In the genomic region with DNA sequence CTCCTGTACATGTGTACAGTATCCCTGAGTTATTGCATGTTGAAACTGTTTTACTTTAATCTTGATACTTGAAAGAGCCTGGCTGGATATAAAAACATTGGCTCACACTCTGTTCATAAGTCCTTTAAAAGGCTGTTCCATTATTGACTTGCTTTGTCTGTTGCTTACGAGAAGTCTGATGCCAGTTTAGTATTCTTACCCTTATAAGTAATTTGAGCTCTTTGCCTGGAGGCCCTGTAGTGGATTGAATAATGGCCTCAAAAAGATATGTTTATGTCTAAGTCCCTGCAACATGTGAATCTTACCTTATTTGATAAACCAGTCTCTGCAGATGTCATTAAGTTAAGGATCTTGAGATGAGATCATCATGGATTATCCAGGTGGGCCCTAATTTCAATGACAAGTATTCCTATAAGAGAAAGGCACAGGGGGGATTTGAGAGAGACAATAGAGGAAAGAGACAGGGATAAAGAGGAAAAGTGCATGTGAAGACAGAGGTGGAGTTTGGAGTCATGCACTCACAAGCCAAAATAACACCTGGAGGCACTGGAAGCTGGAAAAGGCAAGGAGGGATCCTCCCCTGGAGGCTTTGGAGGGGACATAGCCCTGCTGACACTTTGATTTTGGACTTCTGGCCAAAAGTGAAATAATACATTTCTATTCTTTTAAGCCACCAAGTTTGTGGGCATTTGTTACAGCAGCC, we compare ENCODE assay signal across 28 cellular contexts.
DNase-seq lines count a peak whose midpoint lies in the region; ATAC-seq and TF ChIP-seq lines count a peak whose summit lies in the region.
"Had no signal": no experiment of that assay in that cellular context is flagged by ENCODE, and none has a peak within 500 bp of the region (broad histone marks: within the 10 kb centered on the region; RNA-seq: fewer than 3 reads in every experiment).

No MANE protein-coding gene starts in this region.

- TF ChIP-seq EP300 in transverse colon (IDR thresholded peaks at IDR 0.05; ENCODE audit: low read depth) = no peak

- in situ Hi-C loops in transverse colon (cut with MboI; ENCODE audit: low pct_ligation_motif_present in 1 of 4, low pct_unique_long_range_greater_than_20kb in 1 of 4, low sequenced_read_pairs in 3 of 4) = no loop called here

- TF ChIP-seq CTCF in PC-3 (conservative IDR thresholded peaks at IDR 0.05; ENCODE audit: low read depth, low read length) (no peak), transverse colon (IDR thresholded peaks at IDR 0.05) (no peak)

- H3K27ac ChIP-seq in PC-3 (ENCODE audit: low read length) (peak overlapping the region; percentile 50; the same call in 1 of the 2 replicates), epithelial cell of prostate (peak overlapping the region; percentile 25), transverse colon (no peak overlapping the region)
- H3K27ac ChIP-seq: right atrium auricular region, vagina had no signal

- H3K27me3 Mint-ChIP-seq in stimulated activated naive B cell treated with anti-CD40 and anti-IgM and Interleukin-4, amounts not matched to agents 10 μg/mL and 1 μg/mL and 100 μg/mL, for 72 hours = no peaks in the 10 kb centered on the region
- H3K27me3 Mint-ChIP-seq: activated naive CD8-positive, alpha-beta T cell treated with anti-CD3 and anti-CD28 coated beads for 36 hours; CD4-positive, CD25-positive, alpha-beta regulatory T cell; stimulated activated naive CD8-positive, alpha-beta T cell treated with anti-CD3 and anti-CD28 coated beads, Interleukin-15, amount 100 ng/mL, for 72 hours had no signal

- H3K9me3 Mint-ChIP-seq in stimulated activated naive B cell treated with anti-CD40 and anti-IgM and Interleukin-4, amounts not matched to agents 10 μg/mL and 1 μg/mL and 100 μg/mL, for 72 hours = peaks cover 16 to 25% of the 10 kb centered on the region in 2 donors

- DNase-seq in NCI-H2171 treated with DMSO at 0.1 percent for 48 hours (lab: John Stamatoyannopoulos, UW) = peak; percentile 3
- DNase-seq in NCI-H2171 (lab: John Stamatoyannopoulos, UW) = no peak
- peak; percentile 20 for DNase-seq in PC-3
- DNase-seq in epithelial cell of prostate (ENCODE audit: low read depth, low spot score) = no peak
- DNase-seq in stimulated activated naive B cell treated with anti-CD40 and anti-IgM and Interleukin-4, amounts not matched to agents 10 μg/mL and 1 μg/mL and 100 μg/mL, for 72 hours = no peak
- no peak for DNase-seq in SKM-1 (lab: John Stamatoyannopoulos, UW; ENCODE audit: unreplicated experiment)
- DNase-seq in transverse colon = no peak
- DNase-seq: activated CD4-positive, alpha-beta T cell treated with anti-CD3 and anti-CD28 coated beads, Interleukin-2, amount 50 U/mL, for 1 hour; activated CD4-positive, CD25-positive, alpha-beta regulatory T cell; activated gamma-delta T cell; activated naive CD8-positive, alpha-beta T cell treated with anti-CD3 and anti-CD28 coated beads for 36 hours; activated T-cell treated with anti-CD3 and anti-CD28 coated beads, Interleukin-2, amount 50 U/mL, for 1 hour; aorta; Calu3; CD4-positive, CD25-positive, alpha-beta regulatory T cell; DMS79; effector CD4-positive, alpha-beta T cell; H7; mesenchymal stem cell; NCI-H1694 treated with DMSO at 0.1 percent for 48 hours; NCI-H226; posterior cingulate gyrus; small intestine; stimulated activated naive CD8-positive, alpha-beta T cell treated with anti-CD3 and anti-CD28 coated beads, Interleukin-15, amount 100 ng/mL, for 72 hours had no signal

- H3K4me1 Mint-ChIP-seq in stimulated activated naive B cell treated with anti-CD40 and anti-IgM and Interleukin-4, amounts not matched to agents 10 μg/mL and 1 μg/mL and 100 μg/mL, for 72 hours = peaks cover 32 to 65% of the 10 kb centered on the region in 2 donors

- no TSS peak for BruUV-seq in PC-3 (replicated peaks; lab: Mats Ljungman, UMichigan)

- H3K9ac ChIP-seq in PC-3 (ENCODE audit: low read length) = no peak overlapping the region

- H4K20me1 ChIP-seq in PC-3 (ENCODE audit: low read length) = no peaks in the 10 kb centered on the region

- CTCF ChIA-PET in PC-3 (lab: Charles Lee) = no interaction called here

- no peaks in the 10 kb centered on the region for H3K9me3 ChIP-seq in PC-3 (ENCODE audit: low read length)
- no peaks in the 10 kb centered on the region for H3K9me3 ChIP-seq in transverse colon
- H3K9me3 ChIP-seq: right atrium auricular region, vagina had no signal

- H2AFZ ChIP-seq in PC-3 (ENCODE audit: low read length) = no peak overlapping the region

- H3F3A ChIP-seq in PC-3 (ENCODE audit: low read length, unreplicated experiment) = no peaks in the 10 kb centered on the region

- POLR2A ChIA-PET in PC-3 (lab: Charles Lee; ENCODE audit: unreplicated experiment) = interaction anchor here (0.6 kb wide), 1 partner anchor 44 kb away, joined by 7 read pairs; no protein-coding TSS in a partner anchor

- H3K4me2 ChIP-seq in PC-3 (ENCODE audit: low read length) = no peak overlapping the region

- WGBS in transverse colon (ENCODE audit: low coverage in 1 of 2), 2 donors = 89 to 100% methylated on average over 1 of the region's 1 CpG

- intact Hi-C loops in PC-3 (cut with micrococcal nuclease) (no loop called here), transverse colon (cut with DNase I; ENCODE audit: low total_unique reads) (no loop called here)

- H3K4me1 ChIP-seq in PC-3 (ENCODE audit: insufficient read depth, low read length) (peaks cover 22% of the 10 kb centered on the region), transverse colon (peaks cover 0 to 11% (median 2%) of the 10 kb centered on the region in 4 donors)
- H3K4me1 ChIP-seq: vagina had no signal

- TF ChIP-seq POLR2A in transverse colon (IDR thresholded peaks at IDR 0.05) = no peak

- peaks cover 22 to 60% of the 10 kb centered on the region in 2 donors for H3K36me3 Mint-ChIP-seq in stimulated activated naive B cell treated with anti-CD40 and anti-IgM and Interleukin-4, amounts not matched to agents 10 μg/mL and 1 μg/mL and 100 μg/mL, for 72 hours

- no peaks in the 10 kb centered on the region for H3K36me3 ChIP-seq in PC-3 (ENCODE audit: low read depth, low read length)
- H3K36me3 ChIP-seq in transverse colon = no peaks in the 10 kb centered on the region
- H3K36me3 ChIP-seq: right atrium auricular region, vagina had no signal

- H3K9me2 ChIP-seq in PC-3 (replicated peaks; ENCODE audit: low read length) = no peaks in the 10 kb centered on the region

- no peaks in the 10 kb centered on the region for H3K27me3 ChIP-seq in PC-3 (ENCODE audit: low read length)
- no peaks in the 10 kb centered on the region for H3K27me3 ChIP-seq in transverse colon
- H3K27me3 ChIP-seq: right atrium auricular region, vagina had no signal

- ATAC-seq in PC-3 (peak; percentile 53), GM18870 (IDR thresholded peaks at IDR 0.05; ENCODE audit: unreplicated experiment) (no peak)
- ATAC-seq in stimulated activated naive B cell treated with anti-CD40 and anti-IgM and Interleukin-4, amounts not matched to agents 10 μg/mL and 1 μg/mL and 100 μg/mL, for 72 hours (replicated peaks) = peak in 1 of 2 donors; percentile 4
- ATAC-seq: HepG2; stimulated activated naive CD8-positive, alpha-beta T cell treated with anti-CD3 and anti-CD28 coated beads, Interleukin-15, amount 100 ng/mL, for 72 hours had no signal

- H3K4me3 ChIP-seq in PC-3 (ENCODE audit: low read length) = no peak overlapping the region
- no peak overlapping the region for H3K4me3 ChIP-seq in transverse colon
- H3K4me3 ChIP-seq: right atrium auricular region, vagina had no signal

- H3K27ac Mint-ChIP-seq in stimulated activated naive B cell treated with anti-CD40 and anti-IgM and Interleukin-4, amounts not matched to agents 10 μg/mL and 1 μg/mL and 100 μg/mL, for 72 hours = peak overlapping the region; percentile 70
- H3K27ac Mint-ChIP-seq: activated naive CD8-positive, alpha-beta T cell treated with anti-CD3 and anti-CD28 coated beads for 36 hours had no signal

- H3K4me3 Mint-ChIP-seq in stimulated activated naive B cell treated with anti-CD40 and anti-IgM and Interleukin-4, amounts not matched to agents 10 μg/mL and 1 μg/mL and 100 μg/mL, for 72 hours = no peak overlapping the region
- H3K4me3 Mint-ChIP-seq: activated naive CD8-positive, alpha-beta T cell treated with anti-CD3 and anti-CD28 coated beads for 36 hours; CD4-positive, CD25-positive, alpha-beta regulatory T cell; stimulated activated naive CD8-positive, alpha-beta T cell treated with anti-CD3 and anti-CD28 coated beads, Interleukin-15, amount 100 ng/mL, for 72 hours had no signal

- no peaks in the 10 kb centered on the region for H3K79me2 ChIP-seq in PC-3 (ENCODE audit: low read length)

Comparison
In these comparisons a context has a peak if more than half of its experiments do, and no peak if none do; other contexts are left out.
1. DNase-seq: peak in NCI-H2171 treated with DMSO at 0.1 percent for 48 hours (single experiment) and PC-3 (single experiment); none in NCI-H2171 (single experiment), epithelial cell of prostate (single experiment), stimulated activated naive B cell treated with anti-CD40 and anti-IgM and Interleukin-4, amounts not matched to agents 10 μg/mL and 1 μg/mL and 100 μg/mL, for 72 hours (single experiment), SKM-1 (single experiment) and transverse colon (single experiment).
2. H3K27ac ChIP-seq: peak in PC-3 (single experiment) and epithelial cell of prostate (single experiment); none in transverse colon (0 of 4).